ENCODE assay signal across 13 cellular contexts in genomic region chr11:2582958-2583604, GRCh38.
DNase-seq lines count a peak whose midpoint lies in the region; ATAC-seq and TF ChIP-seq lines count a peak whose summit lies in the region.
"Had no signal": no experiment of that assay in that cellular context is flagged by ENCODE, and none has a peak within 500 bp of the region (broad histone marks: within the 10 kb centered on the region; RNA-seq: fewer than 3 reads in every experiment).

No MANE protein-coding gene starts in this region.

- H3K4me1 ChIP-seq in tibial artery, result peaks cover 0 to 6% (median 0%) of the 10 kb centered on the region in 4 donors
- H3K4me1 ChIP-seq: A549 had no signal

- H3K9me3 ChIP-seq in tibial artery, result no peaks in the 10 kb centered on the region
- H3K9me3 ChIP-seq: A549, MG63, thoracic aorta had no signal

- no peaks in the 10 kb centered on the region for H3K4me1 Mint-ChIP-seq in activated T-cell treated with anti-CD3 and anti-CD28 coated beads, Interleukin-2, amount 50 U/mL, for 24 hours (ENCODE audit: low read depth)
- no peaks in the 10 kb centered on the region for H3K4me1 Mint-ChIP-seq in activated T-cell treated with anti-CD3 and anti-CD28 coated beads, Interleukin-2, amount 50 U/mL, for 72 hours (ENCODE audit: low read depth)
- H3K4me1 Mint-ChIP-seq: memory B cell had no signal

- no peak overlapping the region for H3K27ac Mint-ChIP-seq in activated T-cell treated with anti-CD3 and anti-CD28 coated beads, Interleukin-2, amount 50 U/mL, for 24 hours
- no peak overlapping the region for H3K27ac Mint-ChIP-seq in activated T-cell treated with anti-CD3 and anti-CD28 coated beads, Interleukin-2, amount 50 U/mL, for 72 hours
- H3K27ac Mint-ChIP-seq: memory B cell had no signal

- peaks cover 3% of the 10 kb centered on the region for H3K36me3 Mint-ChIP-seq in activated T-cell treated with anti-CD3 and anti-CD28 coated beads, Interleukin-2, amount 50 U/mL, for 24 hours (ENCODE audit: low read depth)
- no peaks in the 10 kb centered on the region for H3K36me3 Mint-ChIP-seq in activated T-cell treated with anti-CD3 and anti-CD28 coated beads, Interleukin-2, amount 50 U/mL, for 72 hours (ENCODE audit: insufficient read depth in 2 of 2)

- TF ChIP-seq CTCF in tibial artery (IDR thresholded peaks at IDR 0.05), result no peak

- no peak overlapping the region for H3K27ac ChIP-seq in tibial artery
- H3K27ac ChIP-seq: A549, PC-9, thoracic aorta had no signal

- no peaks in the 10 kb centered on the region for H3K36me3 ChIP-seq in tibial artery
- H3K36me3 ChIP-seq: MG63, thoracic aorta had no signal

- intact Hi-C loops in tibial artery (cut with DNase I; ENCODE audit: low total_unique reads), result no loop called here

- no peak for ATAC-seq in activated T-cell treated with anti-CD3 and anti-CD28 coated beads, Interleukin-2, amount 50 U/mL, for 72 hours (replicated peaks in 1 of 2)
- ATAC-seq in left lobe of liver, result no peak
- ATAC-seq: A549 had no signal

- DNase-seq in activated T-cell treated with anti-CD3 and anti-CD28 coated beads, Interleukin-2, amount 50 U/mL, for 24 hours, result peak; percentile 21
- DNase-seq in activated T-cell treated with anti-CD3 and anti-CD28 coated beads, Interleukin-2, amount 50 U/mL, for 72 hours, result no peak
- peak; percentile 59 for DNase-seq in activated effector memory CD4-positive, alpha-beta T cell treated with anti-CD3 and anti-CD28 coated beads, Interleukin-2, amount 50 U/mL, for 16 hours
- peak; percentile 34 for DNase-seq in left lobe of liver (ENCODE audit: low spot score)
- DNase-seq in tibial artery, result peak; percentile 14 to 62
- no peak for DNase-seq in OCI-M2 (lab: John Stamatoyannopoulos, UW; ENCODE audit: unreplicated experiment)
- no peak for DNase-seq in NCI-H1436 (lab: John Stamatoyannopoulos, UW)
- DNase-seq in amygdala (lab: John Stamatoyannopoulos, UW), result no peak
- DNase-seq: MG63, PC-9 had no signal

- H3K27me3 ChIP-seq in tibial artery, result no peaks in the 10 kb centered on the region
- H3K27me3 ChIP-seq: MG63 had no signal

- H3K9me3 Mint-ChIP-seq in activated T-cell treated with anti-CD3 and anti-CD28 coated beads, Interleukin-2, amount 50 U/mL, for 24 hours, result no peaks in the 10 kb centered on the region
- no peaks in the 10 kb centered on the region for H3K9me3 Mint-ChIP-seq in activated T-cell treated with anti-CD3 and anti-CD28 coated beads, Interleukin-2, amount 50 U/mL, for 72 hours
- H3K9me3 Mint-ChIP-seq: memory B cell had no signal

- H3K4me3 Mint-ChIP-seq in activated T-cell treated with anti-CD3 and anti-CD28 coated beads, Interleukin-2, amount 50 U/mL, for 24 hours, result no peak overlapping the region
- no peak overlapping the region for H3K4me3 Mint-ChIP-seq in activated T-cell treated with anti-CD3 and anti-CD28 coated beads, Interleukin-2, amount 50 U/mL, for 72 hours
- H3K4me3 Mint-ChIP-seq: memory B cell had no signal

- no peak overlapping the region for H3K4me3 ChIP-seq in tibial artery
- H3K4me3 ChIP-seq: A549, MG63, PC-9, thoracic aorta had no signal

- H3K27me3 Mint-ChIP-seq in activated T-cell treated with anti-CD3 and anti-CD28 coated beads, Interleukin-2, amount 50 U/mL, for 24 hours, result no peaks in the 10 kb centered on the region
- H3K27me3 Mint-ChIP-seq in activated T-cell treated with anti-CD3 and anti-CD28 coated beads, Interleukin-2, amount 50 U/mL, for 72 hours (ENCODE audit: low read depth), result no peaks in the 10 kb centered on the region
- H3K27me3 Mint-ChIP-seq: memory B cell had no signal

Comparison
In these comparisons a context has a peak if more than half of its experiments do, and no peak if none do; other contexts are left out.
1. DNase-seq: peak in activated T-cell treated with anti-CD3 and anti-CD28 coated beads, Interleukin-2, amount 50 U/mL, for 24 hours (single experiment), activated effector memory CD4-positive, alpha-beta T cell treated with anti-CD3 and anti-CD28 coated beads, Interleukin-2, amount 50 U/mL, for 16 hours (single experiment), left lobe of liver (single experiment) and tibial artery (2 of 2); none in activated T-cell treated with anti-CD3 and anti-CD28 coated beads, Interleukin-2, amount 50 U/mL, for 72 hours (0 of 2), OCI-M2 (single experiment), NCI-H1436 (single experiment) and amygdala (0 of 56).